In genomic region chr7:26022578-26022977, GRCh38 we compare ENCODE assay signal across 21 cellular contexts.
"Had no signal": no experiment of that assay in that cellular context is flagged by ENCODE, and none has a peak within 500 bp of the region (broad histone marks: within the 10 kb centered on the region; RNA-seq: fewer than 3 reads in every experiment).

No MANE protein-coding gene starts in this region.

- H3K27me3 ChIP-seq: breast epithelium had no signal

- H3K9me3 ChIP-seq: breast epithelium had no signal

- H3K27ac ChIP-seq: breast epithelium, PC-9 had no signal

- H3K36me3 ChIP-seq: breast epithelium had no signal

- DNase-seq: activated CD4-positive, alpha-beta memory T cell treated with anti-CD3 and anti-CD28 coated beads, Interleukin-2, amount 10 ng/mL, durations not matched to agents 7 days and 5 days; activated CD4-positive, alpha-beta T cell treated with anti-CD3 and anti-CD28 coated beads, Interleukin-2, amount 10 ng/mL, durations not matched to agents 7 days and 5 days; activated CD4-positive, CD25-positive, alpha-beta regulatory T cell; activated gamma-delta T cell treated with Interleukin-2 at 50 U/mL for 16 hours; activated naive CD4-positive, alpha-beta T cell treated with anti-CD3 and anti-CD28 coated beads, Interleukin-2, amount 50 U/mL, for 16 hours; activated naive CD8-positive, alpha-beta T cell treated with anti-CD3 and anti-CD28 coated beads, Interleukin-2, amount 10 ng/mL, durations not matched to agents 7 days and 5 days; activated T-cell treated with anti-CD3 and anti-CD28 coated beads for 4 hours; activated T-cell treated with anti-CD3 and anti-CD28 coated beads, Interleukin-2, amount 50 U/mL, for 48 hours; aorta; central memory CD4-positive, alpha-beta T cell; KG1; NCI-H1092; NCI-H1436; NCI-H1694 treated with DMSO at 0.1 percent for 48 hours; NCI-H2029 treated with DMSO at 0.1 percent for 48 hours; NCI-H510A treated with DMSO at 0.1 percent for 48 hours; NCI-H69; NK-92 treated with Interleukin-12 subunit alpha and Interleukin-12 subunit beta, amount 100 ng/mL, for 24 hours; SHP77 treated with DMSO at 0.1 percent for 48 hours had no signal

- H3K4me1 ChIP-seq: breast epithelium had no signal

- H3K4me3 ChIP-seq: breast epithelium, PC-9 had no signal
